ENCODE assay signal across 2 cellular contexts in the genomic region with DNA sequence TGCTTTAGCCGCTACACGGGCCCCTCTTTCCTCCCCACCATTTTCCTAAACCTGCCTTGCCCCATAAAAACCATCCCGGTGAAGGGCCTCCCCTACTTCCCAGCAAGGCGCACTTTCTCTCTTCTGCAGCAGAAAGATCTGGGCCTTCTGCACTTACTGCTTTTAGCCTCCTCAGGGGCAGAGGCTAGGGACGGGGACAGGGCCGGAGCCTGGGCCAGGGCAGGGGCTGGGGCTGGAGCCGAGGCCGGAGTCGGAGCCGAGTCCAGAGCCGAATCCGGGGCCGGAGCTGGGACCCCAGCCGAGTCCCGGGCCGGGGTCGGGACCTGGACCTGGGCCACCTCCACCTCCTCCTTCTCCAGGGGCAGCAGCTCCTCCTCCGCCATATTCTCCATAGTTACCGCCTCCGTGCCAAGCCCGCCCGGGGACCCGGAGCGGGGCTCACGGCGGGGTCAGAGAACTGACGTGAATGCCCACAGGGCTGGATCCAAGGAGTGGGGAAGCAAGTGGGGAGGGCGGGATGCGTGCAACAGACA.
TF ChIP-seq lines count a peak whose summit lies in the region.

No MANE protein-coding gene starts in this region.

TF ChIP-seq in HEK293, 187 proteins besides CTCF, POLR2A, EP300 and RAD21 (continued from another document and continues in another):
- TF ChIP-seq ZNF391 (tag by site-specific recombination; IDR thresholded peaks at IDR 0.05; ENCODE audit: borderline replicate concordance, low read depth) = no peak
- no peak for TF ChIP-seq ZNF16 (tag by site-specific recombination; IDR thresholded peaks at IDR 0.05; ENCODE audit: low read depth)
- peak; percentile 99 for TF ChIP-seq ZBTB20 (tag by site-specific recombination; IDR thresholded peaks at IDR 0.05)
- TF ChIP-seq ZNF558 (tag by site-specific recombination; IDR thresholded peaks at IDR 0.05) = no peak
- TF ChIP-seq, protein P1, sequence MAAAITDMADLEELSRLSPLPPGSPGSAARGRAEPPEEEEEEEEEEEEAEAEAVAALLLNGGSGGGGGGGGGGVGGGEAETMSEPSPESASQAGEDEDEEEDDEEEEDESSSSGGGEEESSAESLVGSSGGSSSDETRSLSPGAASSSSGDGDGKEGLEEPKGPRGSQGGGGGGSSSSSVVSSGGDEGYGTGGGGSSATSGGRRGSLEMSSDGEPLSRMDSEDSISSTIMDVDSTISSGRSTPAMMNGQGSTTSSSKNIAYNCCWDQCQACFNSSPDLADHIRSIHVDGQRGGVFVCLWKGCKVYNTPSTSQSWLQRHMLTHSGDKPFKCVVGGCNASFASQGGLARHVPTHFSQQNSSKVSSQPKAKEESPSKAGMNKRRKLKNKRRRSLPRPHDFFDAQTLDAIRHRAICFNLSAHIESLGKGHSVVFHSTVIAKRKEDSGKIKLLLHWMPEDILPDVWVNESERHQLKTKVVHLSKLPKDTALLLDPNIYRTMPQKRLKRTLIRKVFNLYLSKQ (tag by site-specific recombination; IDR thresholded peaks at IDR 0.05; ENCODE audit: borderline replicate concordance) = no peak
- TF ChIP-seq ZXDB (tag by site-specific recombination; IDR thresholded peaks at IDR 0.05) = peak; percentile 74
- no peak for TF ChIP-seq GFI1B (tag by site-specific recombination; IDR thresholded peaks at IDR 0.05)
- no peak for TF ChIP-seq ZNF791 (tag by site-specific recombination; IDR thresholded peaks at IDR 0.05)
- no peak for TF ChIP-seq ZNF121 (tag by site-specific recombination; IDR thresholded peaks at IDR 0.05)
- TF ChIP-seq ZNF621 (tag by site-specific recombination; IDR thresholded peaks at IDR 0.05) = no peak
- no peak for TF ChIP-seq OVOL3 (tag by site-specific recombination; IDR thresholded peaks at IDR 0.05)
- TF ChIP-seq ZNF777 (tag by site-specific recombination; IDR thresholded peaks at IDR 0.05; ENCODE audit: borderline replicate concordance) = no peak; the same call in 1 of the 2 replicates
- TF ChIP-seq BCL11A (tag by site-specific recombination; IDR thresholded peaks at IDR 0.05; ENCODE audit: low read depth) = no peak
- TF ChIP-seq ZNF157 (tag by site-specific recombination; IDR thresholded peaks at IDR 0.05) = no peak
- no peak for TF ChIP-seq PRDM1 (tag by site-specific recombination; IDR thresholded peaks at IDR 0.05)
- TF ChIP-seq, protein P2, sequence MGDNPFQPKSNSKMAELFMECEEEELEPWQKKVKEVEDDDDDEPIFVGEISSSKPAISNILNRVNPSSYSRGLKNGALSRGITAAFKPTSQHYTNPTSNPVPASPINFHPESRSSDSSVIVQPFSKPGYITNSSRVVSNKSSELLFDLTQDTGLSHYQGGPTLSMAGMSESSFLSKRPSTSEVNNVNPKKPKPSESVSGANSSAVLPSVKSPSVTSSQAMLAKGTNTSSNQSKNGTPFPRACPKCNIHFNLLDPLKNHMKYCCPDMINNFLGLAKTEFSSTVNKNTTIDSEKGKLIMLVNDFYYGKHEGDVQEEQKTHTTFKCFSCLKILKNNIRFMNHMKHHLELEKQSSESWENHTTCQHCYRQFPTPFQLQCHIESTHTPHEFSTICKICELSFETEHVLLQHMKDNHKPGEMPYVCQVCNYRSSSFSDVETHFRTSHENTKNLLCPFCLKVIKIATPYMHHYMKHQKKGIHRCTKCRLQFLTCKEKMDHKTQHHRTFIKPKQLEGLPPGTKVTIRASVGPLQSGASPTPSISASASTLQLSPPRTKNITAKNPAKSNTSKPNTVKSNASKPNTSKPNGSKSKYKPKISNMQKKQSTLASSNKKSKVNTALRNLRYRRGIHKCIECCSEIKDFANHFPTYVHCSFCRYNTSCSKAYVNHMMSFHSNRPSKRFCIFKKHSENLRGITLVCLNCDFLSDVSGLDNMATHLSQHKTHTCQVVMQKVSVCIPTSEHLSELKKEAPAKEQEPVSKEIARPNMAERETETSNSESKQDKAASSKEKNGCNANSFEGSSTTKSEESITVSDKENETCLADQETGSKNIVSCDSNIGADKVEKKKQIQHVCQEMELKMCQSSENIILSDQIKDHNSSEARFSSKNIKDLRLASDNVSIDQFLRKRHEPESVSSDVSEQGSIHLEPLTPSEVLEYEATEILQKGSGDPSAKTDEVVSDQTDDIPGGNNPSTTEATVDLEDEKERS (tag by site-specific recombination; IDR thresholded peaks at IDR 0.05) = no peak
- no peak for TF ChIP-seq KLF1 (tag by site-specific recombination; IDR thresholded peaks at IDR 0.05)
- TF ChIP-seq SETDB1 (IDR thresholded peaks at IDR 0.05; ENCODE audit: insufficient read length, low read length) = no peak
- no peak for TF ChIP-seq ZNF155 (tag by site-specific recombination; IDR thresholded peaks at IDR 0.05)
- TF ChIP-seq ZNF24 (tag by site-specific recombination; IDR thresholded peaks at IDR 0.05) = no peak
- TF ChIP-seq, protein P3, sequence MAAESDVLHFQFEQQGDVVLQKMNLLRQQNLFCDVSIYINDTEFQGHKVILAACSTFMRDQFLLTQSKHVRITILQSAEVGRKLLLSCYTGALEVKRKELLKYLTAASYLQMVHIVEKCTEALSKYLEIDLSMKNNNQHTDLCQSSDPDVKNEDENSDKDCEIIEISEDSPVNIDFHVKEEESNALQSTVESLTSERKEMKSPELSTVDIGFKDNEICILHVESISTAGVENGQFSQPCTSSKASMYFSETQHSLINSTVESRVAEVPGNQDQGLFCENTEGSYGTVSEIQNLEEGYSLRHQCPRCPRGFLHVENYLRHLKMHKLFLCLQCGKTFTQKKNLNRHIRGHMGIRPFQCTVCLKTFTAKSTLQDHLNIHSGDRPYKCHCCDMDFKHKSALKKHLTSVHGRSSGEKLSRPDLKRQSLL (tag by site-specific recombination; IDR thresholded peaks at IDR 0.05) = peak; percentile 62; the same call in 1 of the 2 replicates
- no peak for TF ChIP-seq ZNF521 (tag by site-specific recombination; IDR thresholded peaks at IDR 0.05)
- 0 out of 2 replicates have a peak, but pooled peaks have one; percentile 48 for TF ChIP-seq YY2 (tag by site-specific recombination; IDR thresholded peaks at IDR 0.05)
- no peak for TF ChIP-seq ZNF660 (tag by site-specific recombination; IDR thresholded peaks at IDR 0.05)
- no peak for TF ChIP-seq ZNF10 (tag by site-specific recombination; IDR thresholded peaks at IDR 0.05)
- TF ChIP-seq ZFP37 (tag by site-specific recombination; IDR thresholded peaks at IDR 0.05) = peak; percentile 52; the same call in 1 of the 2 replicates
- peak; percentile 77 for TF ChIP-seq ZNF600 (tag by site-specific recombination; IDR thresholded peaks at IDR 0.05)
- no peak for TF ChIP-seq ZNF510 (tag by site-specific recombination; IDR thresholded peaks at IDR 0.05; ENCODE audit: insufficient replicate concordance)

TF ChIP-seq in GM12878, 131 proteins besides CTCF, POLR2A, EP300 and RAD21 (continued from another document and continues in another):
- TF ChIP-seq, protein P4, sequence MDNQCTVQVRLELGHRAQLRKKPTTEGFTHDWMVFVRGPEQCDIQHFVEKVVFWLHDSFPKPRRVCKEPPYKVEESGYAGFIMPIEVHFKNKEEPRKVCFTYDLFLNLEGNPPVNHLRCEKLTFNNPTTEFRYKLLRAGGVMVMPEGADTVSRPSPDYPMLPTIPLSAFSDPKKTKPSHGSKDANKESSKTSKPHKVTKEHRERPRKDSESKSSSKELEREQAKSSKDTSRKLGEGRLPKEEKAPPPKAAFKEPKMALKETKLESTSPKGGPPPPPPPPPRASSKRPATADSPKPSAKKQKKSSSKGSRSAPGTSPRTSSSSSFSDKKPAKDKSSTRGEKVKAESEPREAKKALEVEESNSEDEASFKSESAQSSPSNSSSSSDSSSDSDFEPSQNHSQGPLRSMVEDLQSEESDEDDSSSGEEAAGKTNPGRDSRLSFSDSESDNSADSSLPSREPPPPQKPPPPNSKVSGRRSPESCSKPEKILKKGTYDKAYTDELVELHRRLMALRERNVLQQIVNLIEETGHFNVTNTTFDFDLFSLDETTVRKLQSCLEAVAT (IDR thresholded peaks at IDR 0.05) = no peak
- TF ChIP-seq BCL11A (IDR thresholded peaks at IDR 0.05; ENCODE audit: low read depth, low read length) (no peak), IKZF1 (conservative IDR thresholded peaks at IDR 0.05) (no peak), TCF3 (IDR thresholded peaks at IDR 0.05; ENCODE audit: borderline replicate concordance, insufficient read depth, low read depth, low read length) (no peak), BRCA1 (IDR thresholded peaks at IDR 0.05; ENCODE audit: low read depth, low read length) (no peak), NBN (IDR thresholded peaks at IDR 0.05) (0 out of 2 replicates have a peak, but pooled peaks have one; percentile 55), EGR1 (IDR thresholded peaks at IDR 0.05; ENCODE audit: borderline replicate concordance in 1 of 2, low read depth in 2 of 2, low read length in 2 of 2) (no peak), LARP7 (IDR thresholded peaks at IDR 0.05) (0 out of 2 replicates have a peak, but pooled peaks have one; percentile 65), ZNF217 (IDR thresholded peaks at IDR 0.05) (no peak), KLF5 (IDR thresholded peaks at IDR 0.05; ENCODE audit: partially characterized antibody) (no peak), CBX3 (IDR thresholded peaks at IDR 0.05; ENCODE audit: borderline replicate concordance, low read depth) (no peak), GATAD2B (conservative IDR thresholded peaks at IDR 0.05; ENCODE audit: low read depth) (peak; percentile 62; the same call in 1 of the 2 replicates), NR2F1 (conservative IDR thresholded peaks at IDR 0.05) (peak; percentile 42; the same call in 1 of the 2 replicates), JUNB (IDR thresholded peaks at IDR 0.05) (no peak), SMAD1 (IDR thresholded peaks at IDR 0.05; ENCODE audit: low read depth, partially characterized antibody) (no peak), YY1 (IDR thresholded peaks at IDR 0.05; ENCODE audit: low read depth, low read length) (peak; percentile 84), SIX5 (IDR thresholded peaks at IDR 0.05; ENCODE audit: low read depth, low read length, severe bottlenecking) (no peak), RFX5 (IDR thresholded peaks at IDR 0.05; ENCODE audit: low read depth, low read length) (no peak), KDM1A (IDR thresholded peaks at IDR 0.05; ENCODE audit: borderline replicate concordance) (no peak)
- TF ChIP-seq, protein P5, sequence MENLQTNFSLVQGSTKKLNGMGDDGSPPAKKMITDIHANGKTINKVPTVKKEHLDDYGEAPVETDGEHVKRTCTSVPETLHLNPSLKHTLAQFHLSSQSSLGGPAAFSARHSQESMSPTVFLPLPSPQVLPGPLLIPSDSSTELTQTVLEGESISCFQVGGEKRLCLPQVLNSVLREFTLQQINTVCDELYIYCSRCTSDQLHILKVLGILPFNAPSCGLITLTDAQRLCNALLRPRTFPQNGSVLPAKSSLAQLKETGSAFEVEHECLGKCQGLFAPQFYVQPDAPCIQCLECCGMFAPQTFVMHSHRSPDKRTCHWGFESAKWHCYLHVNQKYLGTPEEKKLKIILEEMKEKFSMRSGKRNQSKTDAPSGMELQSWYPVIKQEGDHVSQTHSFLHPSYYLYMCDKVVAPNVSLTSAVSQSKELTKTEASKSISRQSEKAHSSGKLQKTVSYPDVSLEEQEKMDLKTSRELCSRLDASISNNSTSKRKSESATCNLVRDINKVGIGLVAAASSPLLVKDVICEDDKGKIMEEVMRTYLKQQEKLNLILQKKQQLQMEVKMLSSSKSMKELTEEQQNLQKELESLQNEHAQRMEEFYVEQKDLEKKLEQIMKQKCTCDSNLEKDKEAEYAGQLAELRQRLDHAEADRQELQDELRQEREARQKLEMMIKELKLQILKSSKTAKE (IDR thresholded peaks at IDR 0.05; ENCODE audit: low read depth, poor library complexity, severe bottlenecking) = no peak
- TF ChIP-seq, protein P6, sequence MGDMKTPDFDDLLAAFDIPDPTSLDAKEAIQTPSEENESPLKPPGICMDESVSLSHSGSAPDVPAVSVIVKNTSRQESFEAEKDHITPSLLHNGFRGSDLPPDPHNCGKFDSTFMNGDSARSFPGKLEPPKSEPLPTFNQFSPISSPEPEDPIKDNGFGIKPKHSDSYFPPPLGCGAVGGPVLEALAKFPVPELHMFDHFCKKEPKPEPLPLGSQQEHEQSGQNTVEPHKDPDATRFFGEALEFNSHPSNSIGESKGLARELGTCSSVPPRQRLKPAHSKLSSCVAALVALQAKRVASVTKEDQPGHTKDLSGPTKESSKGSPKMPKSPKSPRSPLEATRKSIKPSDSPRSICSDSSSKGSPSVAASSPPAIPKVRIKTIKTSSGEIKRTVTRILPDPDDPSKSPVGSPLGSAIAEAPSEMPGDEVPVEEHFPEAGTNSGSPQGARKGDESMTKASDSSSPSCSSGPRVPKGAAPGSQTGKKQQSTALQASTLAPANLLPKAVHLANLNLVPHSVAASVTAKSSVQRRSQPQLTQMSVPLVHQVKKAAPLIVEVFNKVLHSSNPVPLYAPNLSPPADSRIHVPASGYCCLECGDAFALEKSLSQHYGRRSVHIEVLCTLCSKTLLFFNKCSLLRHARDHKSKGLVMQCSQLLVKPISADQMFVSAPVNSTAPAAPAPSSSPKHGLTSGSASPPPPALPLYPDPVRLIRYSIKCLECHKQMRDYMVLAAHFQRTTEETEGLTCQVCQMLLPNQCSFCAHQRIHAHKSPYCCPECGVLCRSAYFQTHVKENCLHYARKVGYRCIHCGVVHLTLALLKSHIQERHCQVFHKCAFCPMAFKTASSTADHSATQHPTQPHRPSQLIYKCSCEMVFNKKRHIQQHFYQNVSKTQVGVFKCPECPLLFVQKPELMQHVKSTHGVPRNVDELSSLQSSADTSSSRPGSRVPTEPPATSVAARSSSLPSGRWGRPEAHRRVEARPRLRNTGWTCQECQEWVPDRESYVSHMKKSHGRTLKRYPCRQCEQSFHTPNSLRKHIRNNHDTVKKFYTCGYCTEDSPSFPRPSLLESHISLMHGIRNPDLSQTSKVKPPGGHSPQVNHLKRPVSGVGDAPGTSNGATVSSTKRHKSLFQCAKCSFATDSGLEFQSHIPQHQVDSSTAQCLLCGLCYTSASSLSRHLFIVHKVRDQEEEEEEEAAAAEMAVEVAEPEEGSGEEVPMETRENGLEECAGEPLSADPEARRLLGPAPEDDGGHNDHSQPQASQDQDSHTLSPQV (IDR thresholded peaks at IDR 0.05) = no peak
- TF ChIP-seq, protein P7, sequence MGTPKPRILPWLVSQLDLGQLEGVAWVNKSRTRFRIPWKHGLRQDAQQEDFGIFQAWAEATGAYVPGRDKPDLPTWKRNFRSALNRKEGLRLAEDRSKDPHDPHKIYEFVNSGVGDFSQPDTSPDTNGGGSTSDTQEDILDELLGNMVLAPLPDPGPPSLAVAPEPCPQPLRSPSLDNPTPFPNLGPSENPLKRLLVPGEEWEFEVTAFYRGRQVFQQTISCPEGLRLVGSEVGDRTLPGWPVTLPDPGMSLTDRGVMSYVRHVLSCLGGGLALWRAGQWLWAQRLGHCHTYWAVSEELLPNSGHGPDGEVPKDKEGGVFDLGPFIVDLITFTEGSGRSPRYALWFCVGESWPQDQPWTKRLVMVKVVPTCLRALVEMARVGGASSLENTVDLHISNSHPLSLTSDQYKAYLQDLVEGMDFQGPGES (IDR thresholded peaks at IDR 0.05) = no peak
